20 cellular contexts compared by ENCODE assay signal in genomic region chr2:64376926-64377325, GRCh38.
"Had no signal": no experiment of that assay in that cellular context is flagged by ENCODE, and none has a peak within 500 bp of the region (broad histone marks: within the 10 kb centered on the region; RNA-seq: fewer than 3 reads in every experiment).

No MANE protein-coding gene starts in this region.

- H3K27ac ChIP-seq: gastroesophageal sphincter, heart right ventricle, left lung, neural progenitor cell, pancreas, right lobe of liver, thoracic aorta, WERI-Rb-1 had no signal

- H3K4me3 Mint-ChIP-seq: activated naive CD8-positive, alpha-beta T cell; naive B cell; neural progenitor cell; stimulated activated effector memory CD8-positive, alpha-beta T cell treated with anti-CD3 and anti-CD28 coated beads, Interleukin-12 subunit alpha, Interleukin-12 subunit beta, amount 100 ng/mL, for 72 hours; T-helper 1 cell treated with Interleukin-12 subunit alpha and Interleukin-12 subunit beta and Interleukin-4 antibody, amounts not matched to agents 30 μg/mL and 1 μg/mL, for 36 hours had no signal

- FAIRE-seq: bronchial epithelial cell, pancreas, small intestine had no signal

- H3K36me3 Mint-ChIP-seq: activated naive CD8-positive, alpha-beta T cell; naive B cell; neural progenitor cell had no signal

- H3K9ac ChIP-seq: neural progenitor cell had no signal

- H2AFZ ChIP-seq: neural progenitor cell had no signal

- H3K4me2 ChIP-seq: neural progenitor cell had no signal

- H3K27ac Mint-ChIP-seq: activated naive CD8-positive, alpha-beta T cell; naive B cell; neural progenitor cell; stimulated activated effector memory CD8-positive, alpha-beta T cell treated with anti-CD3 and anti-CD28 coated beads, Interleukin-12 subunit alpha, Interleukin-12 subunit beta, amount 100 ng/mL, for 72 hours; T-helper 1 cell treated with Interleukin-12 subunit alpha and Interleukin-12 subunit beta and Interleukin-4 antibody, amounts not matched to agents 30 μg/mL and 1 μg/mL, for 36 hours had no signal

- DNase-seq: activated CD4-positive, alpha-beta T cell treated with anti-CD3 and anti-CD28 coated beads for 1 hour; activated T-cell treated with anti-CD3 and anti-CD28 coated beads for 4 hours; cerebellar nuclear complex; cortex of kidney; effector CD4-positive, alpha-beta T cell; heart right ventricle; left lung; naive B cell; pancreas; right lobe of liver; small intestine; stimulated activated CD4-positive, alpha-beta T cell treated with anti-CD3 and anti-CD28 coated beads, Interleukin-4, amount 100 ng/mL, for 1 hour; WERI-Rb-1 had no signal

- H3K4me3 ChIP-seq: gastroesophageal sphincter, heart right ventricle, left lung, neural progenitor cell, pancreas, right lobe of liver, thoracic aorta had no signal

- H3K4me1 Mint-ChIP-seq: naive B cell; stimulated activated effector memory CD8-positive, alpha-beta T cell treated with anti-CD3 and anti-CD28 coated beads, Interleukin-12 subunit alpha, Interleukin-12 subunit beta, amount 100 ng/mL, for 72 hours had no signal

- H3K4me1 ChIP-seq: gastroesophageal sphincter, neural progenitor cell, pancreas had no signal

- H3K36me3 ChIP-seq: gastroesophageal sphincter, heart right ventricle, left lung, neural progenitor cell, pancreas, right lobe of liver, thoracic aorta, WERI-Rb-1 had no signal

- H3K27me3 ChIP-seq: left lung, neural progenitor cell, pancreas, right lobe of liver had no signal

- H3K9me3 ChIP-seq: gastroesophageal sphincter, heart right ventricle, left lung, pancreas, right lobe of liver, thoracic aorta had no signal

- H3K9me3 Mint-ChIP-seq: stimulated activated effector memory CD8-positive, alpha-beta T cell treated with anti-CD3 and anti-CD28 coated beads, Interleukin-12 subunit alpha, Interleukin-12 subunit beta, amount 100 ng/mL, for 72 hours; T-helper 1 cell treated with Interleukin-12 subunit alpha and Interleukin-12 subunit beta and Interleukin-4 antibody, amounts not matched to agents 30 μg/mL and 1 μg/mL, for 36 hours had no signal

- ATAC-seq: gastroesophageal sphincter; heart right ventricle; left lung; pancreas; right lobe of liver; stimulated activated effector memory CD8-positive, alpha-beta T cell treated with anti-CD3 and anti-CD28 coated beads, Interleukin-12 subunit alpha, Interleukin-12 subunit beta, amount 100 ng/mL, for 72 hours had no signal
